9 cellular contexts compared by ENCODE assay signal in the genomic region with DNA sequence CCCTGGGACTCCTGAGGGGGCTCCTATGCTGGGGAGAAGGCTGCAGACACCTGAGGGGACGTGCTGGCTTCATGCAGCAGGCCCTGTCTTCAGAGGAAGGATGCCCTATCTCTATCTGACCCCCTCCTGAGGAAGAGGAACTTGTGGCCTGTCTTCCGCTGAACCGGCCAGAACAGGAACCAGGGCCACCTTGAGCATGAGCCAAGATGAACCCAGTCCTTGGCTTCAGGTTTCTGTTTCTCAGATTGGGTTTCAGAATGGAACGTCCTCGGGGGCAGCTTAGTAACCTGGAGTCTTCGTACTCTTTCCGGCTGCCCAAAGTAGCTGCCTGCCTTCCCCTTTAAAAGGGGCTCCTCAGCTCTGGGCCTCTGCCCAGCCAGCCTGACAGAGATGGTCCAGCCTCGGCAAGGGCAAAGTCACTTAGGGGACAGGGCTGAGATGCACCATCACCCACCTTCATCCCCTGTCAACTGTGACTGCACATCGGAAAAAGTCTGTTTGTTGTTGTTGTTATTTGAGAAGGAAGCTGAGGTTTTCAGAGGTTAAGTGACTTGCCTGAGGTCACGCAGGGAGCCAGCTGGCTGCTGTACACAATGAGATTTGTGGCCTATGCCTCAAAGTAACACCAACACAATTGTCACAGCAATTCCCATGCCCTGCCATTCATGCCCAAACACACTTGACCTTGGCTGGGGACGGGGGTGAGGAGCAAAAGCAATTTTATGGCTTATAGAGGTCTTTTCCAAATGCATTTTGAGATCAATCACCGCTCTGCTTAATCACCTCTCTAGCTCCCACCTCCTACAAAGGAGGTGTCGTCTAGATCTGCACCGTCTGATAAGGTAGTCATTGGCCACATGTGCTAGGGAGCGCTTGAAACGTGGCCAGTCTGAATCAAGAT. TPM values are rescaled to one million over a fixed set of nuclear protein-coding genes. Genes with fewer than 3 reads are reported as not detected.
A peak's percentile ranks its signal among the peaks of the same experiment; 100 is the strongest.
DNase-seq lines count a peak whose midpoint lies in the region; ATAC-seq, FAIRE-seq and TF ChIP-seq lines count a peak whose summit lies in the region.
"Had no signal": no experiment of that assay in that cellular context is flagged by ENCODE, and none has a peak within 500 bp of the region (broad histone marks: within the 10 kb centered on the region; RNA-seq: fewer than 3 reads in every experiment).

No MANE protein-coding gene starts in this region.

- H3K27ac ChIP-seq in left ventricle myocardium inferior (replicated peaks), result peak overlapping the region; percentile 40
- peak overlapping the region; percentile 71 for H3K27ac ChIP-seq in PC-9
- H3K27ac ChIP-seq in astrocyte (ENCODE audit: low read depth, low read length), result no peak overlapping the region
- peak overlapping the region in 1 of 2 donors; percentile 21 for H3K27ac ChIP-seq in uterus
- H3K27ac ChIP-seq in prostate gland, result no peak overlapping the region
- H3K27ac ChIP-seq: C4-2B had no signal

- no peaks in the 10 kb centered on the region for H3K9me3 ChIP-seq in left ventricle myocardium inferior (replicated peaks)
- H3K9me3 ChIP-seq in PC-9 (ENCODE audit: insufficient read depth, low read depth), result no peaks in the 10 kb centered on the region
- H3K9me3 ChIP-seq in astrocyte (ENCODE audit: insufficient read depth, low read depth, low read length), result peaks cover 7% of the 10 kb centered on the region
- no peaks in the 10 kb centered on the region for H3K9me3 ChIP-seq in skeletal muscle satellite cell (replicated peaks; ENCODE audit: low read length)
- H3K9me3 ChIP-seq in uterus, result no peaks in the 10 kb centered on the region
- H3K9me3 ChIP-seq in prostate gland, result no peaks in the 10 kb centered on the region

- H2AFZ ChIP-seq in PC-9 (no peak overlapping the region), astrocyte (ENCODE audit: low read depth, low read length) (no peak overlapping the region)

- H3K9me2 ChIP-seq in PC-9 (ENCODE audit: insufficient read depth), result no peaks in the 10 kb centered on the region

- TF ChIP-seq CTCF in left ventricle myocardium inferior (IDR thresholded peaks at IDR 0.05; ENCODE audit: borderline replicate concordance), result no peak
- TF ChIP-seq CTCF in PC-9 (conservative IDR thresholded peaks at IDR 0.05), result no peak
- TF ChIP-seq CTCF in astrocyte (IDR thresholded peaks at IDR 0.05; ENCODE audit: insufficient read depth, low read depth, low read length), result no peak
- TF ChIP-seq CTCF in uterus (IDR thresholded peaks at IDR 0.05), result no peak
- TF ChIP-seq CTCF in prostate gland (IDR thresholded peaks at IDR 0.05), result no peak

- intact Hi-C loops in left ventricle myocardium inferior (cut with micrococcal nuclease), result no loop called here
- intact Hi-C loops in Right ventricle myocardium superior (cut with DNase I), result no loop called here
- intact Hi-C loops in PC-9 (cut with micrococcal nuclease; ENCODE audit: unreplicated experiment), result no loop called here
- intact Hi-C loops in uterus (cut with DNase I; ENCODE audit: low total_unique reads), result no loop called here
- intact Hi-C loops in prostate gland (cut with DNase I), result no loop called here

- H3K4me3 Mint-ChIP-seq in astrocyte (ENCODE audit: unreplicated experiment), result no peak overlapping the region

- peaks cover 29% of the 10 kb centered on the region for H3K27me3 Mint-ChIP-seq in astrocyte (ENCODE audit: low read depth, unreplicated experiment)

- WGBS in prostate gland, result 44% methylated on average over 16 of the region's 16 CpGs

- H3K4me2 ChIP-seq in PC-9 (peak overlapping the region; percentile 73), astrocyte (ENCODE audit: low read length) (no peak overlapping the region), skeletal muscle satellite cell (ENCODE audit: low read length) (peak overlapping the region; percentile 32)

- H3K4me1 Mint-ChIP-seq in astrocyte (ENCODE audit: low read depth, unreplicated experiment), result peaks cover 44% of the 10 kb centered on the region

- peaks cover 2% of the 10 kb centered on the region for H3K36me3 Mint-ChIP-seq in astrocyte (ENCODE audit: low read depth, unreplicated experiment)

- H3K9ac ChIP-seq in astrocyte (ENCODE audit: low read length) (no peak overlapping the region), skeletal muscle satellite cell (ENCODE audit: low read depth, low read length) (no peak overlapping the region)

- H3K27ac Mint-ChIP-seq in astrocyte (ENCODE audit: unreplicated experiment), result peak overlapping the region; percentile 30

- H3K9me3 Mint-ChIP-seq in astrocyte (ENCODE audit: unreplicated experiment), result peaks cover 4% of the 10 kb centered on the region

- DNase-seq in left ventricle myocardium inferior (no peak), Right ventricle myocardium superior (no peak), PC-9 (peak; percentile 13 to 77), astrocyte (ENCODE audit: low read depth) (peak; percentile 16), uterus (no peak), prostate gland (ENCODE audit: low spot score) (no peak)

- CTCF ChIA-PET in PC-9 (lab: Charles Lee), result no interaction called here

- ATAC-seq in Right ventricle myocardium superior (ENCODE audit: poor library complexity) (no peak), HG03025 (IDR thresholded peaks at IDR 0.05; ENCODE audit: low FRiP score, unreplicated experiment) (peak; percentile 41)

- no TSS peak for BruUV-seq in PC-9 (replicated peaks; lab: Mats Ljungman, UMichigan)

- H3K79me2 ChIP-seq in PC-9 (ENCODE audit: low read depth) (no peaks in the 10 kb centered on the region), astrocyte (ENCODE audit: insufficient read depth, low read length) (no peaks in the 10 kb centered on the region)

- H3K4me3 ChIP-seq in left ventricle myocardium inferior, result no peak overlapping the region
- no peak overlapping the region for H3K4me3 ChIP-seq in PC-9
- no peak overlapping the region for H3K4me3 ChIP-seq in astrocyte (ENCODE audit: insufficient read depth, low read depth, low read length)
- H3K4me3 ChIP-seq in skeletal muscle satellite cell (ENCODE audit: low read length), result no peak overlapping the region
- H3K4me3 ChIP-seq in uterus, result no peak overlapping the region
- no peak overlapping the region for H3K4me3 ChIP-seq in prostate gland

- H4K20me1 ChIP-seq in PC-9 (ENCODE audit: insufficient read depth) (no peaks in the 10 kb centered on the region), astrocyte (ENCODE audit: insufficient read depth, low read length) (peaks cover 4% of the 10 kb centered on the region)

- POLR2A ChIA-PET in PC-9 (lab: Charles Lee; ENCODE audit: unreplicated experiment), result no interaction called here

- no peak for FAIRE-seq in astrocyte (lab: Jason Lieb, UNC)

- H3K27me3 ChIP-seq in left ventricle myocardium inferior (ENCODE audit: low read depth), result no peaks in the 10 kb centered on the region
- no peaks in the 10 kb centered on the region for H3K27me3 ChIP-seq in PC-9 (ENCODE audit: insufficient read depth, low read depth)
- no peaks in the 10 kb centered on the region for H3K27me3 ChIP-seq in astrocyte (ENCODE audit: insufficient read depth, low read length)
- no peaks in the 10 kb centered on the region for H3K27me3 ChIP-seq in skeletal muscle satellite cell (ENCODE audit: control insufficient read depth, insufficient read depth, low read length)
- H3K27me3 ChIP-seq in uterus, result no peaks in the 10 kb centered on the region
- no peaks in the 10 kb centered on the region for H3K27me3 ChIP-seq in prostate gland (replicated peaks; ENCODE audit: insufficient read depth)

- TF ChIP-seq POLR2A in uterus (IDR thresholded peaks at IDR 0.05) (no peak), prostate gland (IDR thresholded peaks at IDR 0.05) (no peak)

- H3F3A ChIP-seq in PC-9 (ENCODE audit: insufficient read depth, low read depth), result peaks cover 27% of the 10 kb centered on the region

- H3K4me1 ChIP-seq in left ventricle myocardium inferior, result peaks cover 96% of the 10 kb centered on the region
- H3K4me1 ChIP-seq in PC-9 (replicated peaks; ENCODE audit: insufficient read depth), result peaks cover 45% of the 10 kb centered on the region
- H3K4me1 ChIP-seq in astrocyte (ENCODE audit: insufficient read depth, low read length), result peaks cover 39% of the 10 kb centered on the region
- peaks cover 42% of the 10 kb centered on the region for H3K4me1 ChIP-seq in skeletal muscle satellite cell (ENCODE audit: control insufficient read depth, insufficient read depth, low read length)
- H3K4me1 ChIP-seq in uterus, result no peaks in the 10 kb centered on the region
- H3K4me1 ChIP-seq in prostate gland (replicated peaks), result no peaks in the 10 kb centered on the region

- H3K36me3 ChIP-seq in left ventricle myocardium inferior, result peaks cover 51% of the 10 kb centered on the region
- H3K36me3 ChIP-seq in PC-9 (ENCODE audit: low read depth), result no peaks in the 10 kb centered on the region
- H3K36me3 ChIP-seq in astrocyte (ENCODE audit: insufficient read depth, low read length), result no peaks in the 10 kb centered on the region
- H3K36me3 ChIP-seq in skeletal muscle satellite cell (ENCODE audit: insufficient read depth, low read length), result no peaks in the 10 kb centered on the region
- no peaks in the 10 kb centered on the region for H3K36me3 ChIP-seq in uterus
- no peaks in the 10 kb centered on the region for H3K36me3 ChIP-seq in prostate gland

RNA-seq across cellular contexts. Expression of a gene that starts 13.4 kb away (rescaled TPM):
- 251 TPM for total RNA-seq in left ventricle myocardium inferior
- total RNA-seq in Right ventricle myocardium superior, result 297 TPM
- not detected in 2 replicates for total RNA-seq in PC-9 (2021)
- 0.25 TPM in 1 of 2 replicates, not detected in the other for total RNA-seq in astrocyte
- 0.22 TPM in 1 of 2 replicates, not detected in the other for total RNA-seq in skeletal muscle satellite cell (2012; rRNA removed)
- 10 to 100 TPM; 11.8 to 84.1 (median 21.0) TPM for total RNA-seq in uterus
- total RNA-seq in prostate gland, result 10 to 100 TPM; 10.3 to 17.4 TPM

RNA-seq across cellular contexts. Expression of a gene that starts 34.1 kb away (rescaled TPM):
- total RNA-seq in left ventricle myocardium inferior, result 1.2 TPM
- 1.3 TPM for total RNA-seq in Right ventricle myocardium superior
- total RNA-seq in PC-9 (2021), result not detected in 2 replicates
- not detected in 2 replicates for total RNA-seq in astrocyte
- total RNA-seq in skeletal muscle satellite cell (2012; rRNA removed), result not detected in 2 replicates
- total RNA-seq in uterus, result not detected
- not detected for total RNA-seq in prostate gland

RNA-seq across cellular contexts. Expression of a gene that starts 35.8 kb away (rescaled TPM):
- not detected for total RNA-seq in left ventricle myocardium inferior
- total RNA-seq in Right ventricle myocardium superior, result not detected
- total RNA-seq in PC-9 (2021), result not detected in 2 replicates
- total RNA-seq in astrocyte, result not detected in 2 replicates
- total RNA-seq in skeletal muscle satellite cell (2012; rRNA removed), result not detected in 2 replicates
- total RNA-seq in uterus, result under 1 TPM in 1 of 4 donors, not detected in 3; 0.48 TPM
- 1 to 10 TPM in 1 of 2 donors, not detected in 1; 3.1 TPM for total RNA-seq in prostate gland

Comparison
In these comparisons a context has a peak if more than half of its experiments do, and no peak if none do; other contexts are left out.
1. DNase-seq: peak in PC-9 (2 of 2) and astrocyte (single experiment); none in left ventricle myocardium inferior (single experiment), Right ventricle myocardium superior (single experiment), uterus (0 of 2) and prostate gland (single experiment).
2. H3K27ac ChIP-seq: peak in left ventricle myocardium inferior (single experiment) and PC-9 (single experiment); none in astrocyte (single experiment) and prostate gland (0 of 2).